18 cellular contexts compared by ENCODE assay signal in genomic region chr3:73499787-73500186, GRCh38.
DNase-seq lines count a peak whose midpoint lies in the region; ATAC-seq lines count a peak whose summit lies in the region.
"Had no signal": no experiment of that assay in that cellular context is flagged by ENCODE, and none has a peak within 500 bp of the region (broad histone marks: within the 10 kb centered on the region; RNA-seq: fewer than 3 reads in every experiment).

No MANE protein-coding gene starts in this region.

- no peak overlapping the region for H3K4me3 Mint-ChIP-seq in activated T-cell treated with anti-CD3 and anti-CD28 coated beads, Interleukin-2, amount 50 U/mL, for 4 hours
- no peak overlapping the region for H3K4me3 Mint-ChIP-seq in activated CD4-positive, alpha-beta T cell treated with anti-CD3 and anti-CD28 coated beads for 36 hours
- H3K4me3 Mint-ChIP-seq: activated naive CD8-positive, alpha-beta T cell treated with anti-CD3 and anti-CD28 coated beads for 36 hours; CD8-positive, alpha-beta T cell; IgD-negative memory B cell; mesothelial cell of epicardium had no signal

- no peak overlapping the region for H3K56ac ChIP-seq in mesendoderm (ENCODE audit: low read length)

- H4K8ac ChIP-seq in mesendoderm (ENCODE audit: low read depth, low read length): no peak overlapping the region

- H4K5ac ChIP-seq in mesendoderm (ENCODE audit: low read length): no peak overlapping the region

- H3K27me3 ChIP-seq in mesendoderm (ENCODE audit: insufficient read depth, low read length, poor library complexity): no peaks in the 10 kb centered on the region
- H3K27me3 ChIP-seq: colonic mucosa, pancreas, upper lobe of right lung had no signal

- H3K4me3 ChIP-seq in mesendoderm (ENCODE audit: low read length): no peak overlapping the region
- H3K4me3 ChIP-seq: colonic mucosa, pancreas, upper lobe of right lung had no signal

- no peaks in the 10 kb centered on the region for H3K4me1 Mint-ChIP-seq in activated T-cell treated with anti-CD3 and anti-CD28 coated beads, Interleukin-2, amount 50 U/mL, for 4 hours (ENCODE audit: low read depth)
- H3K4me1 Mint-ChIP-seq in activated CD4-positive, alpha-beta T cell treated with anti-CD3 and anti-CD28 coated beads for 36 hours: no peaks in the 10 kb centered on the region
- H3K4me1 Mint-ChIP-seq: activated naive CD8-positive, alpha-beta T cell treated with anti-CD3 and anti-CD28 coated beads for 36 hours; IgD-negative memory B cell had no signal

- no peak overlapping the region for H2BK15ac ChIP-seq in mesendoderm (replicated peaks; ENCODE audit: low read depth)

- no peaks in the 10 kb centered on the region for H3K9me3 Mint-ChIP-seq in activated T-cell treated with anti-CD3 and anti-CD28 coated beads, Interleukin-2, amount 50 U/mL, for 4 hours
- no peaks in the 10 kb centered on the region for H3K9me3 Mint-ChIP-seq in activated CD4-positive, alpha-beta T cell treated with anti-CD3 and anti-CD28 coated beads for 36 hours (ENCODE audit: low read depth)
- H3K9me3 Mint-ChIP-seq: activated naive CD8-positive, alpha-beta T cell treated with anti-CD3 and anti-CD28 coated beads for 36 hours; CD8-positive, alpha-beta T cell; IgD-negative memory B cell; mesothelial cell of epicardium had no signal

- no peaks in the 10 kb centered on the region for H3K36me3 Mint-ChIP-seq in activated T-cell treated with anti-CD3 and anti-CD28 coated beads, Interleukin-2, amount 50 U/mL, for 4 hours (ENCODE audit: insufficient read depth)
- H3K36me3 Mint-ChIP-seq in activated CD4-positive, alpha-beta T cell treated with anti-CD3 and anti-CD28 coated beads for 36 hours (ENCODE audit: low read depth): no peaks in the 10 kb centered on the region
- H3K36me3 Mint-ChIP-seq: activated naive CD8-positive, alpha-beta T cell treated with anti-CD3 and anti-CD28 coated beads for 36 hours; CD8-positive, alpha-beta T cell; IgD-negative memory B cell; mesothelial cell of epicardium had no signal

- H2AK5ac ChIP-seq in mesendoderm (ENCODE audit: low read length): no peak overlapping the region

- ATAC-seq in HG03457 (IDR thresholded peaks at IDR 0.05; ENCODE audit: unreplicated experiment) (peak; percentile 47), esophagus mucosa (no peak)
- no peak for ATAC-seq in activated T-cell treated with anti-CD3 and anti-CD28 coated beads, Interleukin-2, amount 50 U/mL, for 4 hours
- ATAC-seq in activated CD4-positive, alpha-beta T cell treated with anti-CD3 and anti-CD28 coated beads for 36 hours: no peak
- ATAC-seq: CD8-positive, alpha-beta T cell; pancreas had no signal

- H3K18ac ChIP-seq in mesendoderm (ENCODE audit: low read length): no peak overlapping the region

- no peak overlapping the region for H2BK5ac ChIP-seq in mesendoderm (ENCODE audit: low read length)

- no peak overlapping the region for H3K27ac Mint-ChIP-seq in activated CD4-positive, alpha-beta T cell treated with anti-CD3 and anti-CD28 coated beads for 36 hours
- H3K27ac Mint-ChIP-seq: activated naive CD8-positive, alpha-beta T cell treated with anti-CD3 and anti-CD28 coated beads for 36 hours; CD8-positive, alpha-beta T cell; IgD-negative memory B cell; mesothelial cell of epicardium had no signal

- POLR2A ChIA-PET in activated CD4-positive, alpha-beta T cell treated with anti-CD3 and anti-CD28 coated beads for 36 hours (lab: Charles Lee): no interaction called here

- H2BK120ac ChIP-seq in mesendoderm (ENCODE audit: low read depth, low read length): peak overlapping the region; percentile 45

- no peak overlapping the region for H3K4ac ChIP-seq in mesendoderm (ENCODE audit: low read depth, low read length)

- no CpG with 5 or more reads among the region's 3 CpGs for WGBS in mesendoderm (ENCODE audit: extremely low coverage, insufficient coverage, low lambda C conversion rate)

- no peaks in the 10 kb centered on the region for H3K79me1 ChIP-seq in mesendoderm (ENCODE audit: low read length)

- no peak overlapping the region for H3K27ac ChIP-seq in mesendoderm (ENCODE audit: low read depth, low read length)
- H3K27ac ChIP-seq: 22Rv1, colonic mucosa, pancreas, upper lobe of right lung had no signal

- no peak overlapping the region for H3K4me2 ChIP-seq in mesendoderm (ENCODE audit: low read length)

- DNase-seq in NK-92 treated with Interleukin-12 subunit alpha and Interleukin-12 subunit beta, amount 100 ng/mL, for 24 hours (lab: John Stamatoyannopoulos, UW): peak; percentile 29
- DNase-seq in NK-92 (lab: John Stamatoyannopoulos, UW; ENCODE audit: unreplicated experiment): no peak
- peak; percentile 3 for DNase-seq in HCEC 1CT
- DNase-seq in mesendoderm: no peak
- no peak for DNase-seq in activated T-cell treated with anti-CD3 and anti-CD28 coated beads, Interleukin-2, amount 50 U/mL, for 4 hours
- DNase-seq in activated CD4-positive, alpha-beta T cell treated with anti-CD3 and anti-CD28 coated beads for 36 hours: no peak
- DNase-seq: activated naive CD8-positive, alpha-beta T cell treated with anti-CD3 and anti-CD28 coated beads for 36 hours; CD8-positive, alpha-beta T cell; colonic mucosa; GDM1; pancreas; SHP77 treated with DMSO at 0.1 percent for 48 hours; upper lobe of right lung had no signal

- H3K23ac ChIP-seq in mesendoderm (ENCODE audit: low read length): no peak overlapping the region

- no peak overlapping the region for H3K9ac ChIP-seq in mesendoderm (ENCODE audit: low read length)

- H3K27me3 Mint-ChIP-seq in activated T-cell treated with anti-CD3 and anti-CD28 coated beads, Interleukin-2, amount 50 U/mL, for 4 hours (ENCODE audit: low read depth): peaks cover 6% of the 10 kb centered on the region
- H3K27me3 Mint-ChIP-seq in activated CD4-positive, alpha-beta T cell treated with anti-CD3 and anti-CD28 coated beads for 36 hours: peaks cover 20% of the 10 kb centered on the region

- intact Hi-C loops in activated CD4-positive, alpha-beta T cell treated with anti-CD3 and anti-CD28 coated beads for 36 hours (cut with DNase I, micrococcal nuclease): loop anchor here in 1 of 2 experiments (5.0 to 10.0 kb wide), 2 partner anchors 42 to 565 kb away; no protein-coding TSS in a partner anchor

- no peaks in the 10 kb centered on the region for H3K36me3 ChIP-seq in mesendoderm (ENCODE audit: control insufficient read depth, insufficient read depth, low read length)
- H3K36me3 ChIP-seq: colonic mucosa, pancreas, upper lobe of right lung had no signal

- H3K4me1 ChIP-seq in mesendoderm (ENCODE audit: control insufficient read depth, low read depth, low read length): peaks cover 2% of the 10 kb centered on the region

- no peaks in the 10 kb centered on the region for H3K79me2 ChIP-seq in mesendoderm (ENCODE audit: control insufficient read depth, insufficient read depth, low read length)

- CTCF ChIA-PET in activated CD4-positive, alpha-beta T cell treated with anti-CD3 and anti-CD28 coated beads for 36 hours (lab: Charles Lee): interaction anchor here (1.0 to 4.0 kb wide), 2 partner anchors 171 to 398 kb away, joined by 3 to 40 read pairs; no protein-coding TSS in a partner anchor

Comparison
In these comparisons a context has a peak if more than half of its experiments do, and no peak if none do; other contexts are left out.
1. DNase-seq: peak in NK-92 treated with Interleukin-12 subunit alpha and Interleukin-12 subunit beta, amount 100 ng/mL, for 24 hours (single experiment) and HCEC 1CT (single experiment); none in NK-92 (single experiment), mesendoderm (single experiment), activated T-cell treated with anti-CD3 and anti-CD28 coated beads, Interleukin-2, amount 50 U/mL, for 4 hours (single experiment) and activated CD4-positive, alpha-beta T cell treated with anti-CD3 and anti-CD28 coated beads for 36 hours (single experiment).